ENCODE assay signal across 1 cellular context in genomic region chr10:52779541-52780390, GRCh38.
TF ChIP-seq lines count a peak whose summit lies in the region.

No MANE protein-coding gene starts in this region.

TF ChIP-seq in HepG2, 621 proteins besides CTCF, POLR2A, EP300 and RAD21 (continued from another document):
- TF ChIP-seq RFX5 (IDR thresholded peaks at IDR 0.05; ENCODE audit: low read depth, low read length) = 0 out of 2 replicates have a peak, but pooled peaks have one; percentile 18
- peak; percentile 22; the same call in 1 of the 2 replicates for TF ChIP-seq GATAD2A (CRISPR knock-in tag; IDR thresholded peaks at IDR 0.05)
- TF ChIP-seq ZNF577 (CRISPR knock-in tag; IDR thresholded peaks at IDR 0.05; ENCODE audit: borderline replicate concordance, low read depth) = no peak
- TF ChIP-seq THAP11 (CRISPR knock-in tag; IDR thresholded peaks at IDR 0.05) = no peak
